ENCODE assay signal across 8 cellular contexts in the genomic region with DNA sequence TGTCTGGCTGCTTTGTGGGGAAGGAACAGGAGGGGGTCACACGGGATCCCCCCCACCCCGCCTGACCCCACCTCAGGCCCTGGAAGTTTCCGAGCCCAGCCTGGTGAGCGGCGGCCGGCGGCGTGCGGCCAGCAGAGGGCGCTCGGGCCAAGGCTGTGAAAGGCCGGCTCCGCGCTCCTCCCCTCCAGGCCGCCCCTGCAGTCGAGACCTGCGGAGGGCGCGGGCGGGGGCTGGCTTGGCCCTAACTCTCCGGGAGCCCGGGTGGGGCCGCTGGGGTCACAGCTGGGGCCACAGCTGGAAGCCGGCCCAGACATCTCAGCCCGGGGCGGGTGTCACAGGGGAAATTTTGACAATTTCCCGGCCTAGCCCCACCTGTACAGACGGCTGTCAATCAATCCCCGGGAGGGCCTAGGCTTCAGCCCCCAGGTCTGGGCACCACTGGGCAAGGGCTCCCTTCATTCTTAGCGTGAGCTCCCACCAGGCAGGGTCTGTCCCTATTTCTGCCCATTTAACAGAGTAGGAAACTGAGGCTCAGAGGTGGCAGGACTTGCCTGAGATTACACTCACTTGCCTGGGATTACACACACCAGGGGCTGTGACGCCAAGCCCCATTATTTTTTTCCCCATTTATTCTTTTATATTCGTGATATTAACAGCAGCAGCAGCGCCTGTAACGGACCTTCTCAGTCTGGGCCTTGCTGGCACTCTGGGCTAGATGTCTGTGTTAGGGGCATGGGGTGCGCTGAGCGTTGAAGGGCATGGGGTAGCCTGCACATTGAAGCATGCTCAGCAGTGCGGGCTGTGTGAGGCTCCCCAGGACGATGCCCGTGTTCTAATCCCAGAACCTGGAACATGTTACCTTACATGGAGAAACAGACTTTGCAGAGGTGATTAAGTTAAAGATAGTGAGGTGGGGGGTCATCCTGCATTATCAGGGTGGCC. TPM values are rescaled to one million over a fixed set of nuclear protein-coding genes. Genes with fewer than 3 reads are reported as not detected.
A peak's percentile ranks its signal among the peaks of the same experiment; 100 is the strongest.
DNase-seq lines count a peak whose midpoint lies in the region; ATAC-seq, FAIRE-seq and TF ChIP-seq lines count a peak whose summit lies in the region.

No MANE protein-coding gene starts in this region.

- no peak overlapping the region for H2AFZ ChIP-seq in endothelial cell of umbilical vein (ENCODE audit: low read depth, low read length)

- ATAC-seq in activated CD8-positive, alpha-beta memory T cell treated with anti-CD3 and anti-CD28 coated beads, Interleukin-2, amount 10 ng/mL, durations not matched to agents 7 days and 5 days = peak; percentile 86
- ATAC-seq in GM18505 (IDR thresholded peaks at IDR 0.05; ENCODE audit: unreplicated experiment) = no peak

- no peak overlapping the region for H3K27ac ChIP-seq in endothelial cell of umbilical vein (ENCODE audit: insufficient read depth, low read depth, low read length)

- no peak overlapping the region for H3K9ac ChIP-seq in endothelial cell of umbilical vein (replicated peaks; ENCODE audit: extremely low read depth, insufficient read depth, low read length)

- CTCF ChIA-PET in activated CD8-positive, alpha-beta memory T cell treated with anti-CD3 and anti-CD28 coated beads, Interleukin-2, amount 10 ng/mL, durations not matched to agents 7 days and 5 days (lab: Charles Lee) = interaction anchor here (0.8 to 8.7 kb wide), 15 partner anchors 9 to 612 kb away, joined by 3 to 176 read pairs (median 9); a partner anchor contains a TSS
- CTCF ChIA-PET in endothelial cell of umbilical vein (lab: Charles Lee) = interaction anchor here (0.8 to 6.3 kb wide), 11 partner anchors 13 to 620 kb away, joined by 3 to 54 read pairs (median 7); no protein-coding TSS in a partner anchor

- no TSS peak for BruUV-seq in endothelial cell of umbilical vein (replicated peaks; lab: Mats Ljungman, UMichigan)

- no peaks in the 10 kb centered on the region for H3K36me3 Mint-ChIP-seq in activated CD8-positive, alpha-beta memory T cell treated with anti-CD3 and anti-CD28 coated beads, Interleukin-2, amount 10 ng/mL, durations not matched to agents 7 days and 5 days

- no peaks in the 10 kb centered on the region for H3K9me3 ChIP-seq in endothelial cell of umbilical vein (replicated peaks; ENCODE audit: control insufficient read depth, insufficient read depth, low read length)

- TF ChIP-seq POLR2A in endothelial cell of umbilical vein (IDR thresholded peaks at IDR 0.05; ENCODE audit: low read depth, low read length) = no peak
- no peak for TF ChIP-seq POLR2A in GM18505 (IDR thresholded peaks at IDR 0.05; ENCODE audit: borderline replicate concordance, extremely low read depth, insufficient read depth, insufficient read length)

- H3K4me3 ChIP-seq in HFF-Myc (replicated peaks; ENCODE audit: low read depth, low read length) (no peak overlapping the region), endothelial cell of umbilical vein (replicated peaks in 1 of 3; ENCODE audit: insufficient read depth in 1 of 3, low read depth in 1 of 3, low read length in 3 of 3) (no peak overlapping the region)

- TF ChIP-seq CTCF in HFF-Myc (IDR thresholded peaks at IDR 0.05; ENCODE audit: low read depth, low read length, missing control alignments) (peak; percentile 81), endothelial cell of umbilical vein (IDR thresholded peaks at IDR 0.05; ENCODE audit: extremely low read depth in 1 of 2, insufficient read depth in 1 of 2, low read depth in 1 of 2, low read length in 2 of 2) (peak; percentile 88 to 94)

- H3K4me2 ChIP-seq in endothelial cell of umbilical vein (ENCODE audit: insufficient read depth, low read length) = no peak overlapping the region

- POLR2A ChIA-PET in endothelial cell of umbilical vein (lab: Charles Lee) = no interaction called here

- H3K27me3 ChIP-seq in endothelial cell of umbilical vein (ENCODE audit: control insufficient read depth in 2 of 2, insufficient read depth in 2 of 2, low read length in 2 of 2) = peaks cover 2% of the 10 kb centered on the region in 2 experiments

- H3K9me1 ChIP-seq in endothelial cell of umbilical vein (replicated peaks; ENCODE audit: control insufficient read depth, extremely low read depth, insufficient read depth, low read length) = no peaks in the 10 kb centered on the region

- intact Hi-C loops in endothelial cell of umbilical vein (cut with micrococcal nuclease) = loop anchor here (1.0 to 5.0 kb wide), 6 partner anchors 30 to 612 kb away; no protein-coding TSS in a partner anchor

- no peaks in the 10 kb centered on the region for H4K20me1 ChIP-seq in endothelial cell of umbilical vein (replicated peaks; ENCODE audit: control insufficient read depth, extremely low read depth, insufficient read depth, low read length)

- DNase-seq in DMS79 (lab: John Stamatoyannopoulos, UW) (peak; percentile 11), HFF-Myc (ENCODE audit: extremely low read depth, low read depth) (no peak), NCI-H82 (lab: John Stamatoyannopoulos, UW) (peak; percentile 77), endothelial cell of umbilical vein (ENCODE audit: low read depth, low spot score) (peak; percentile 17), myocyte (ENCODE audit: low read depth) (peak; percentile 51)
- DNase-seq in activated CD8-positive, alpha-beta memory T cell treated with anti-CD3 and anti-CD28 coated beads, Interleukin-2, amount 10 ng/mL, durations not matched to agents 7 days and 5 days = peak; percentile 77
- DNase-seq in stimulated activated CD8-positive, alpha-beta memory T cell treated with anti-CD3 and anti-CD28 coated beads, Interleukin-7, amount 100 ng/mL, for 48 hours (ENCODE audit: extremely low read depth in 1 of 2, low read depth in 1 of 2) = peak; percentile 30 to 49

- peaks cover 26% of the 10 kb centered on the region for H3K4me1 Mint-ChIP-seq in activated CD8-positive, alpha-beta memory T cell treated with anti-CD3 and anti-CD28 coated beads, Interleukin-2, amount 10 ng/mL, durations not matched to agents 7 days and 5 days

- H3K36me3 ChIP-seq in endothelial cell of umbilical vein (ENCODE audit: control insufficient read depth in 2 of 2, extremely low read depth in 1 of 2, insufficient read depth in 2 of 2, low read length in 2 of 2) = no peaks in the 10 kb centered on the region

- H3K27ac Mint-ChIP-seq in activated CD8-positive, alpha-beta memory T cell treated with anti-CD3 and anti-CD28 coated beads, Interleukin-2, amount 10 ng/mL, durations not matched to agents 7 days and 5 days = no peak overlapping the region

- H3K27me3 Mint-ChIP-seq in activated CD8-positive, alpha-beta memory T cell treated with anti-CD3 and anti-CD28 coated beads, Interleukin-2, amount 10 ng/mL, durations not matched to agents 7 days and 5 days = peaks cover 33% of the 10 kb centered on the region

- H3K4me3 Mint-ChIP-seq in activated CD8-positive, alpha-beta memory T cell treated with anti-CD3 and anti-CD28 coated beads, Interleukin-2, amount 10 ng/mL, durations not matched to agents 7 days and 5 days = no peak overlapping the region

- no peaks in the 10 kb centered on the region for H3K79me2 ChIP-seq in endothelial cell of umbilical vein (ENCODE audit: control insufficient read depth, insufficient read depth, low read length)

- no peaks in the 10 kb centered on the region for H3K9me3 Mint-ChIP-seq in activated CD8-positive, alpha-beta memory T cell treated with anti-CD3 and anti-CD28 coated beads, Interleukin-2, amount 10 ng/mL, durations not matched to agents 7 days and 5 days (ENCODE audit: low read depth)

- peak; percentile 54 for FAIRE-seq in endothelial cell of umbilical vein (lab: Jason Lieb, UNC)

- no peaks in the 10 kb centered on the region for H3K4me1 ChIP-seq in endothelial cell of umbilical vein (ENCODE audit: control insufficient read depth, extremely low read depth, insufficient read depth, low read length)

- dilution Hi-C loops in endothelial cell of umbilical vein (cut with MboI; ENCODE audit: extremely low pct_ligation_motif_present, low sequenced_read_pairs) = no loop called here

TF ChIP-seq in endothelial cell of umbilical vein, 7 proteins besides CTCF, POLR2A, EP300 and RAD21 (continues in another document):
- TF ChIP-seq FOS (IDR thresholded peaks at IDR 0.05; ENCODE audit: borderline replicate concordance, insufficient read depth, low read length) = no peak
- TF ChIP-seq EZH2 (IDR thresholded peaks at IDR 0.05; ENCODE audit: borderline replicate concordance, low read depth, low read length, severe bottlenecking) = no peak
- no peak for TF ChIP-seq POLR2AphosphoS5 (IDR thresholded peaks at IDR 0.05; ENCODE audit: insufficient read depth, low read depth, low read length)
- TF ChIP-seq JUN (IDR thresholded peaks at IDR 0.05; ENCODE audit: borderline replicate concordance, insufficient read depth, insufficient read length, low read depth) = no peak
- TF ChIP-seq GATA2 (IDR thresholded peaks at IDR 0.05; ENCODE audit: insufficient read depth, insufficient read length, low read depth, low read length) = no peak

RNA-seq across cellular contexts. Expression of a gene that starts 23.0 kb away (rescaled TPM):
- 10 to 100 TPM; 22.9 to 56.8 TPM for total RNA-seq in activated CD8-positive, alpha-beta memory T cell treated with anti-CD3 and anti-CD28 coated beads, Interleukin-2, amount 10 ng/mL, durations not matched to agents 7 days and 5 days
- not detected in 2 replicates for total RNA-seq in endothelial cell of umbilical vein
- not detected in 2 replicates for polyA plus RNA-seq in endothelial cell of umbilical vein
- not detected in 2 replicates for polyA plus RNA-seq in endothelial cell of umbilical vein (2011; cell fraction: cytosol; rRNA removed)
- polyA plus RNA-seq in endothelial cell of umbilical vein (2011; cell fraction: nucleus; rRNA removed) = not detected in 2 replicates
- polyA plus RNA-seq in endothelial cell of umbilical vein (2012) = not detected in 2 replicates
- polyA minus RNA-seq in endothelial cell of umbilical vein = not detected in 2 replicates
- not detected for polyA minus RNA-seq in endothelial cell of umbilical vein (2011; cell fraction: cytosol; rRNA and poly(A)+ RNA removed)
- not detected in 2 replicates for polyA minus RNA-seq in endothelial cell of umbilical vein (2011; cell fraction: nucleus; rRNA and poly(A)+ RNA removed)
- 0.29 and 0.47 TPM in 2 replicates for total RNA-seq in myocyte
- polyA plus RNA-seq in myocyte (2012) = 0.15 TPM

RNA-seq across cellular contexts. Expression of a gene that starts 36.4 kb away (rescaled TPM):
- total RNA-seq in activated CD8-positive, alpha-beta memory T cell treated with anti-CD3 and anti-CD28 coated beads, Interleukin-2, amount 10 ng/mL, durations not matched to agents 7 days and 5 days = not detected
- total RNA-seq in endothelial cell of umbilical vein = not detected in 2 replicates
- not detected in 2 replicates for polyA plus RNA-seq in endothelial cell of umbilical vein
- not detected in 2 replicates for polyA plus RNA-seq in endothelial cell of umbilical vein (2011; cell fraction: cytosol; rRNA removed)
- polyA plus RNA-seq in endothelial cell of umbilical vein (2011; cell fraction: nucleus; rRNA removed) = not detected in 2 replicates
- not detected in 2 replicates for polyA plus RNA-seq in endothelial cell of umbilical vein (2012)
- polyA minus RNA-seq in endothelial cell of umbilical vein = not detected in 2 replicates
- not detected for polyA minus RNA-seq in endothelial cell of umbilical vein (2011; cell fraction: cytosol; rRNA and poly(A)+ RNA removed)
- not detected in 2 replicates for polyA minus RNA-seq in endothelial cell of umbilical vein (2011; cell fraction: nucleus; rRNA and poly(A)+ RNA removed)
- not detected in 2 replicates for total RNA-seq in myocyte
- polyA plus RNA-seq in myocyte (2012) = not detected

Comparison
In these comparisons a context has a peak if more than half of its experiments do, and no peak if none do; other contexts are left out.
1. RNA of a gene that starts 23.0 kb away (total RNA-seq): 22.9 to 56.8 TPM in activated CD8-positive, alpha-beta memory T cell treated with anti-CD3 and anti-CD28 coated beads, Interleukin-2, amount 10 ng/mL, durations not matched to agents 7 days and 5 days; 0.29 to 0.47 TPM in myocyte and not detected in endothelial cell of umbilical vein; every median in the first group is over 10 times any median in the second.